1 cellular context compared by ENCODE assay signal in the genomic region with DNA sequence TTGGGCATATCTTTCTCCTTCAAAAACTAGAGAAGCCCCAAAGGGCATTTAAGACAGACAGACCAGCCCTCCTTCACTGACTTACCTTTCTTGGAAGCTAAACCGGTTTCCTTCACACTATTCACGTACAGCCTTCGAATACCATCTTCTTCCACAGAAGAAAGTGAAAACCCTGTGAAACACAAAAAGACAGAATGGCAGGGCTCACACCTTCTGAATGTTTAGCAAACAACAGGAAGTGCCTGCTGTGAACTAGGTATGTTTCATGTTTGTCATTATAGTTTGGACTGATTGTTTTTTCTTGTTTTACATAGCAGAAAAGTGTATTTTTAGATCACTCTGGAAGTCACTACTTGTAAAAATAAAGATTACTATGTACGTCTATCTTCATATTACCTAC.
TF ChIP-seq lines count a peak whose summit lies in the region.

No MANE protein-coding gene starts in this region.

TF ChIP-seq in GM23338, 12 proteins besides CTCF, POLR2A, EP300 and RAD21 (continued from another document):
- TF ChIP-seq, protein P1, sequence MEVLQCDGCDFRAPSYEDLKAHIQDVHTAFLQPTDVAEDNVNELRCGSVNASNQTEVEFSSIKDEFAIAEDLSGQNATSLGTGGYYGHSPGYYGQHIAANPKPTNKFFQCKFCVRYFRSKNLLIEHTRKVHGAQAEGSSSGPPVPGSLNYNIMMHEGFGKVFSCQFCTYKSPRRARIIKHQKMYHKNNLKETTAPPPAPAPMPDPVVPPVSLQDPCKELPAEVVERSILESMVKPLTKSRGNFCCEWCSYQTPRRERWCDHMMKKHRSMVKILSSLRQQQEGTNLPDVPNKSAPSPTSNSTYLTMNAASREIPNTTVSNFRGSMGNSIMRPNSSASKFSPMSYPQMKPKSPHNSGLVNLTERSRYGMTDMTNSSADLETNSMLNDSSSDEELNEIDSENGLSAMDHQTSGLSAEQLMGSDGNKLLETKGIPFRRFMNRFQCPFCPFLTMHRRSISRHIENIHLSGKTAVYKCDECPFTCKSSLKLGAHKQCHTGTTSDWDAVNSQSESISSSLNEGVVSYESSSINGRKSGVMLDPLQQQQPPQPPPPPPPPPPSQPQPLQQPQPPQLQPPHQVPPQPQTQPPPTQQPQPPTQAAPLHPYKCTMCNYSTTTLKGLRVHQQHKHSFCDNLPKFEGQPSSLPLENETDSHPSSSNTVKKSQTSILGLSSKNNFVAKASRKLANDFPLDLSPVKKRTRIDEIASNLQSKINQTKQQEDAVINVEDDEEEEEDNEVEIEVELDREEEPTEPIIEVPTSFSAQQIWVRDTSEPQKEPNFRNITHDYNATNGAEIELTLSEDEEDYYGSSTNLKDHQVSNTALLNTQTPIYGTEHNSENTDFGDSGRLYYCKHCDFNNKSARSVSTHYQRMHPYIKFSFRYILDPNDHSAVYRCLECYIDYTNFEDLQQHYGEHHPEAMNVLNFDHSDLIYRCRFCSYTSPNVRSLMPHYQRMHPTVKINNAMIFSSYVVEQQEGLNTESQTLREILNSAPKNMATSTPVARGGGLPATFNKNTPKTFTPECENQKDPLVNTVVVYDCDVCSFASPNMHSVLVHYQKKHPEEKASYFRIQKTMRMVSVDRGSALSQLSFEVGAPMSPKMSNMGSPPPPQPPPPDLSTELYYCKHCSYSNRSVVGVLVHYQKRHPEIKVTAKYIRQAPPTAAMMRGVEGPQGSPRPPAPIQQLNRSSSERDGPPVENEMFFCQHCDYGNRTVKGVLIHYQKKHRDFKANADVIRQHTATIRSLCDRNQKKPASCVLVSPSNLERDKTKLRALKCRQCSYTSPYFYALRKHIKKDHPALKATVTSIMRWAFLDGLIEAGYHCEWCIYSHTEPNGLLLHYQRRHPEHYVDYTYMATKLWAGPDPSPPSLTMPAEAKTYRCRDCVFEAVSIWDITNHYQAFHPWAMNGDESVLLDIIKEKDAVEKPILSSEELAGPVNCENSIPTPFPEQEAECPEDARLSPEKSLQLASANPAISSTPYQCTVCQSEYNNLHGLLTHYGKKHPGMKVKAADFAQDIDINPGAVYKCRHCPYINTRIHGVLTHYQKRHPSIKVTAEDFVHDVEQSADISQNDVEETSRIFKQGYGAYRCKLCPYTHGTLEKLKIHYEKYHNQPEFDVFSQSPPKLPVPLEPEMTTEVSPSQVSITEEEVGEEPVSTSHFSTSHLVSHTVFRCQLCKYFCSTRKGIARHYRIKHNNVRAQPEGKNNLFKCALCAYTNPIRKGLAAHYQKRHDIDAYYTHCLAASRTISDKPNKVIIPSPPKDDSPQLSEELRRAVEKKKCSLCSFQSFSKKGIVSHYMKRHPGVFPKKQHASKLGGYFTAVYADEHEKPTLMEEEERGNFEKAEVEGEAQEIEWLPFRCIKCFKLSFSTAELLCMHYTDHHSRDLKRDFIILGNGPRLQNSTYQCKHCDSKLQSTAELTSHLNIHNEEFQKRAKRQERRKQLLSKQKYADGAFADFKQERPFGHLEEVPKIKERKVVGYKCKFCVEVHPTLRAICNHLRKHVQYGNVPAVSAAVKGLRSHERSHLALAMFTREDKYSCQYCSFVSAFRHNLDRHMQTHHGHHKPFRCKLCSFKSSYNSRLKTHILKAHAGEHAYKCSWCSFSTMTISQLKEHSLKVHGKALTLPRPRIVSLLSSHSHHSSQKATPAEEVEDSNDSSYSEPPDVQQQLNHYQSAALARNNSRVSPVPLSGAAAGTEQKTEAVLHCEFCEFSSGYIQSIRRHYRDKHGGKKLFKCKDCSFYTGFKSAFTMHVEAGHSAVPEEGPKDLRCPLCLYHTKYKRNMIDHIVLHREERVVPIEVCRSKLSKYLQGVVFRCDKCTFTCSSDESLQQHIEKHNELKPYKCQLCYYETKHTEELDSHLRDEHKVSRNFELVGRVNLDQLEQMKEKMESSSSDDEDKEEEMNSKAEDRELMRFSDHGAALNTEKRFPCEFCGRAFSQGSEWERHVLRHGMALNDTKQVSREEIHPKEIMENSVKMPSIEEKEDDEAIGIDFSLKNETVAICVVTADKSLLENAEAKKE (CRISPR knock-in tag; IDR thresholded peaks at IDR 0.05), result no peak
- TF ChIP-seq ZNF114 (CRISPR knock-in tag; IDR thresholded peaks at IDR 0.05), result no peak
- TF ChIP-seq, protein P2, sequence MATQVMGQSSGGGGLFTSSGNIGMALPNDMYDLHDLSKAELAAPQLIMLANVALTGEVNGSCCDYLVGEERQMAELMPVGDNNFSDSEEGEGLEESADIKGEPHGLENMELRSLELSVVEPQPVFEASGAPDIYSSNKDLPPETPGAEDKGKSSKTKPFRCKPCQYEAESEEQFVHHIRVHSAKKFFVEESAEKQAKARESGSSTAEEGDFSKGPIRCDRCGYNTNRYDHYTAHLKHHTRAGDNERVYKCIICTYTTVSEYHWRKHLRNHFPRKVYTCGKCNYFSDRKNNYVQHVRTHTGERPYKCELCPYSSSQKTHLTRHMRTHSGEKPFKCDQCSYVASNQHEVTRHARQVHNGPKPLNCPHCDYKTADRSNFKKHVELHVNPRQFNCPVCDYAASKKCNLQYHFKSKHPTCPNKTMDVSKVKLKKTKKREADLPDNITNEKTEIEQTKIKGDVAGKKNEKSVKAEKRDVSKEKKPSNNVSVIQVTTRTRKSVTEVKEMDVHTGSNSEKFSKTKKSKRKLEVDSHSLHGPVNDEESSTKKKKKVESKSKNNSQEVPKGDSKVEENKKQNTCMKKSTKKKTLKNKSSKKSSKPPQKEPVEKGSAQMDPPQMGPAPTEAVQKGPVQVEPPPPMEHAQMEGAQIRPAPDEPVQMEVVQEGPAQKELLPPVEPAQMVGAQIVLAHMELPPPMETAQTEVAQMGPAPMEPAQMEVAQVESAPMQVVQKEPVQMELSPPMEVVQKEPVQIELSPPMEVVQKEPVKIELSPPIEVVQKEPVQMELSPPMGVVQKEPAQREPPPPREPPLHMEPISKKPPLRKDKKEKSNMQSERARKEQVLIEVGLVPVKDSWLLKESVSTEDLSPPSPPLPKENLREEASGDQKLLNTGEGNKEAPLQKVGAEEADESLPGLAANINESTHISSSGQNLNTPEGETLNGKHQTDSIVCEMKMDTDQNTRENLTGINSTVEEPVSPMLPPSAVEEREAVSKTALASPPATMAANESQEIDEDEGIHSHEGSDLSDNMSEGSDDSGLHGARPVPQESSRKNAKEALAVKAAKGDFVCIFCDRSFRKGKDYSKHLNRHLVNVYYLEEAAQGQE (IDR thresholded peaks at IDR 0.05; ENCODE audit: unreplicated experiment), result no peak
- TF ChIP-seq ZNF331 (CRISPR knock-in tag; IDR thresholded peaks at IDR 0.05; ENCODE audit: low read depth), result no peak
- no peak for TF ChIP-seq STAT1 (IDR thresholded peaks at IDR 0.05; ENCODE audit: unreplicated experiment)
- no peak for TF ChIP-seq EZH2phosphoT487 (IDR thresholded peaks at IDR 0.05; ENCODE audit: unreplicated experiment)
